ENCODE assay signal across 22 cellular contexts in genomic region chr21:19807231-19807630, GRCh38.
"Had no signal": no experiment of that assay in that cellular context is flagged by ENCODE, and none has a peak within 500 bp of the region (broad histone marks: within the 10 kb centered on the region; RNA-seq: fewer than 3 reads in every experiment).

No MANE protein-coding gene starts in this region.

- H3K4me3 ChIP-seq: hepatocyte, left ventricle myocardium inferior, lung, mucosa of descending colon, pancreas, prostate gland, spleen, tibial nerve, uterus had no signal

- H2AFZ ChIP-seq: hepatocyte had no signal

- DNase-seq: left ventricle myocardium inferior; midbrain; mucosa of descending colon; naive thymus-derived CD4-positive, alpha-beta T cell; pancreas; posterior cingulate gyrus; retina; right cardiac atrium; small intestine; spleen; stimulated activated CD4-positive, alpha-beta T cell treated with anti-CD3 and anti-CD28 coated beads, Interleukin-1b, Interleukin-23, amount 100 ng/mL, for 48 hours; stimulated activated CD4-positive, alpha-beta T cell treated with anti-CD3 and anti-CD28 coated beads, Interleukin-2, amount 100 ng/mL, for 48 hours; stimulated activated CD4-positive, alpha-beta T cell treated with anti-CD3 and anti-CD28 coated beads, Interleukin-4, amount 100 ng/mL, for 4 hours; stimulated activated CD8-positive, alpha-beta memory T cell treated with anti-CD3 and anti-CD28 coated beads, Interleukin-4, amount 100 ng/mL, for 48 hours; stimulated activated naive CD4-positive, alpha-beta T cell treated with Interleukin-2 at 50 U/mL for 16 hours; stimulated activated naive CD8-positive, alpha-beta T cell treated with anti-CD3 and anti-CD28 coated beads, Interleukin-15, amount 100 ng/mL, for 72 hours; substantia nigra; uterus had no signal

- H3K4me1 ChIP-seq: left ventricle myocardium inferior, pancreas, prostate gland, spleen, tibial nerve, uterus had no signal

- H3K36me3 ChIP-seq: left ventricle myocardium inferior, pancreas, prostate gland, spleen, tibial nerve had no signal

- H3K4me2 ChIP-seq: hepatocyte had no signal

- H3K27ac ChIP-seq: hepatocyte, left ventricle myocardium inferior, pancreas, prostate gland, spleen, tibial nerve, uterus had no signal

- H3K27me3 ChIP-seq: hepatocyte, pancreas, spleen, tibial nerve had no signal

- H3K9me3 ChIP-seq: left ventricle myocardium inferior, mucosa of descending colon, pancreas, prostate gland, tibial nerve, uterus had no signal

- H3K79me2 ChIP-seq: hepatocyte had no signal
